Comparison of ENCODE assay signal across 17 cellular contexts in genomic region chr5:41240985-41241384, GRCh38. TPM values are rescaled to one million over a fixed set of nuclear protein-coding genes. Genes with fewer than 3 reads are reported as not detected.
A peak's percentile ranks its signal among the peaks of the same experiment; 100 is the strongest.
DNase-seq lines count a peak whose midpoint lies in the region; ATAC-seq, FAIRE-seq and TF ChIP-seq lines count a peak whose summit lies in the region.
"Had no signal": no experiment of that assay in that cellular context is flagged by ENCODE, and none has a peak within 500 bp of the region (broad histone marks: within the 10 kb centered on the region; RNA-seq: fewer than 3 reads in every experiment).

No MANE protein-coding gene starts in this region.

- H3K27me3 Mint-ChIP-seq in chondrocyte (ENCODE audit: low read depth): no peaks in the 10 kb centered on the region
- H3K27me3 Mint-ChIP-seq: CD4-positive, alpha-beta memory T cell had no signal

- H3K27ac ChIP-seq in small intestine (ENCODE audit: low read depth in 1 of 2, low read length in 1 of 2) (no peak overlapping the region), upper lobe of right lung (no peak overlapping the region)
- H3K27ac ChIP-seq: A549, C4-2B had no signal

- WGBS in small intestine, 3 donors: 56 to 69% (median 62%) methylated on average over 3 of the region's 3 CpGs

- intact Hi-C loops in left colon (cut with DNase I, micrococcal nuclease): no loop called here
- intact Hi-C loops in upper lobe of right lung (cut with DNase I): no loop called here

- TF ChIP-seq CTCF in chondrocyte (IDR thresholded peaks at IDR 0.05) (no peak), upper lobe of right lung (IDR thresholded peaks at IDR 0.05) (no peak)

- peaks cover 11% of the 10 kb centered on the region for H3K9me3 Mint-ChIP-seq in chondrocyte (ENCODE audit: low read depth)
- H3K9me3 Mint-ChIP-seq: GM23338 had no signal

- H3K4me1 ChIP-seq in small intestine (ENCODE audit: control insufficient read depth in 2 of 2, insufficient read depth in 1 of 2, low read depth in 1 of 2, low read length in 1 of 2): peaks cover 0 to under 1% of the 10 kb centered on the region in 2 donors
- no peaks in the 10 kb centered on the region for H3K4me1 ChIP-seq in upper lobe of right lung
- H3K4me1 ChIP-seq: A549, BE2C had no signal

- no peaks in the 10 kb centered on the region for H3K4me1 Mint-ChIP-seq in chondrocyte (ENCODE audit: low read depth)
- H3K4me1 Mint-ChIP-seq: CD4-positive, alpha-beta memory T cell; GM23338; H9 had no signal

- H3K36me3 Mint-ChIP-seq in chondrocyte (ENCODE audit: low read depth): no peaks in the 10 kb centered on the region
- H3K36me3 Mint-ChIP-seq: CD4-positive, alpha-beta memory T cell had no signal

- H3K9me3 ChIP-seq in small intestine (ENCODE audit: control insufficient read depth, low read depth) (no peaks in the 10 kb centered on the region), upper lobe of right lung (no peaks in the 10 kb centered on the region)
- H3K9me3 ChIP-seq: A549, BE2C had no signal

- ATAC-seq in left colon (peak; percentile 99), upper lobe of right lung (peak; percentile 13)
- ATAC-seq: A549, GM12878, GM23338 had no signal

- H3K4me3 Mint-ChIP-seq in chondrocyte (ENCODE audit: unreplicated experiment): no peak overlapping the region
- H3K4me3 Mint-ChIP-seq: CD4-positive, alpha-beta memory T cell; GM23338; H9 had no signal

- peak; percentile 53 for DNase-seq in chondrocyte (ENCODE audit: low spot score)
- DNase-seq in left colon: peak; percentile 37 to 40
- DNase-seq in small intestine: peak; percentile 11
- no peak for DNase-seq in upper lobe of right lung
- no peak for DNase-seq in ureter (ENCODE audit: low spot score)
- no peak for DNase-seq in activated T-cell treated with anti-CD3 and anti-CD28 coated beads for 4 hours
- DNase-seq in activated T-cell treated with anti-CD3 and anti-CD28 coated beads, Interleukin-2, amount 50 U/mL, for 1 hour: no peak
- DNase-seq: BE2C, DMS79, H9 had no signal

- no peak overlapping the region for H3K27ac Mint-ChIP-seq in chondrocyte (ENCODE audit: unreplicated experiment)
- H3K27ac Mint-ChIP-seq: CD4-positive, alpha-beta memory T cell; GM23338; H9 had no signal

- H3K27me3 ChIP-seq in small intestine (ENCODE audit: control insufficient read depth in 2 of 2, insufficient read depth in 2 of 2, low read length in 2 of 2) (no peaks in the 10 kb centered on the region), upper lobe of right lung (no peaks in the 10 kb centered on the region)
- H3K27me3 ChIP-seq: BE2C had no signal

- no peaks in the 10 kb centered on the region for H3K36me3 ChIP-seq in small intestine (ENCODE audit: control insufficient read depth in 2 of 2, insufficient read depth in 2 of 2, low read length in 2 of 2)
- H3K36me3 ChIP-seq in upper lobe of right lung: no peaks in the 10 kb centered on the region
- H3K36me3 ChIP-seq: BE2C had no signal

- H3K4me3 ChIP-seq in small intestine (ENCODE audit: low read depth in 1 of 2, low read length in 2 of 2): no peak overlapping the region
- H3K4me3 ChIP-seq in upper lobe of right lung: no peak overlapping the region
- H3K4me3 ChIP-seq: A549, GM12878, GM23338 had no signal

- FAIRE-seq in small intestine (lab: Jason Lieb, UNC): no peak
- FAIRE-seq: A549, GM12878, GM18507 had no signal

RNA-seq across cellular contexts. Expression of gene C6, which starts 27.7 kb away (rescaled TPM):
- total RNA-seq in chondrocyte (not detected in 3 replicates), left colon (1 to 10 TPM in 1 of 2 donors, under 1 TPM in 1; 0.92 to 1.0 TPM), upper lobe of right lung (0.69 TPM), ureter (2.5 TPM)
- under 1 TPM; 0.27 to 0.75 (median 0.67) TPM for polyA plus RNA-seq in small intestine
- total RNA-seq: CD4-positive, alpha-beta memory T cell; G401; GM23338; H9 had no signal
- polyA plus RNA-seq: A549; CD4-positive, alpha-beta memory T cell; GM12878; GM23338 had no signal

Comparison
In these comparisons a context has a peak if more than half of its experiments do, and no peak if none do; other contexts are left out.
1. DNase-seq: peak in chondrocyte (single experiment), left colon (2 of 2) and small intestine (single experiment); none in upper lobe of right lung (single experiment), ureter (single experiment), activated T-cell treated with anti-CD3 and anti-CD28 coated beads for 4 hours (single experiment) and activated T-cell treated with anti-CD3 and anti-CD28 coated beads, Interleukin-2, amount 50 U/mL, for 1 hour (single experiment).